1 cellular context compared by ENCODE assay signal in genomic region chr1:146409817-146410441, GRCh38.
TF ChIP-seq lines count a peak whose summit lies in the region.
"Not testable (repeated sequence)": the region's sequence is repeated elsewhere in the genome, so short reads cannot be mapped to it uniquely, and the experiment has no call there.

No MANE protein-coding gene starts in this region.

TF ChIP-seq in K562, 482 proteins besides CTCF, POLR2A, EP300 and RAD21 (continued from another document):
- peak; percentile 84; the same call in 1 of the 2 replicates for TF ChIP-seq E4F1 (CRISPR knock-in tag; IDR thresholded peaks at IDR 0.05; ENCODE audit: borderline replicate concordance)
- peak in 1 of 2 experiments; percentile 22; a peak in 1 of 4 replicates for TF ChIP-seq SIX5 (IDR thresholded peaks at IDR 0.05; ENCODE audit: borderline replicate concordance in 1 of 2, insufficient read depth in 1 of 2, low read depth in 1 of 2, low read length in 2 of 2)
- peak; percentile 58 for TF ChIP-seq TFE3 (CRISPR knock-in tag; IDR thresholded peaks at IDR 0.05)
- peak; percentile 99 for TF ChIP-seq ZBED1 (IDR thresholded peaks at IDR 0.05)
- peak; percentile 79 to 87 for TF ChIP-seq FOXK2 (conservative IDR thresholded peaks at IDR 0.05 in 1 of 2, IDR thresholded peaks at IDR 0.05 in 1 of 2; ENCODE audit: low read depth in 2 of 2)
- peak; percentile 88 to 90 for TF ChIP-seq MNT (conservative IDR thresholded peaks at IDR 0.05)
- peak; percentile 48; the same call in 1 of the 2 replicates for TF ChIP-seq ZNF398 (CRISPR knock-in tag; IDR thresholded peaks at IDR 0.05)
- peak; percentile 99 for TF ChIP-seq GTF2E2 (tag; IDR thresholded peaks at IDR 0.05)
- peak; percentile 95 for TF ChIP-seq ELK3 (CRISPR knock-in tag; IDR thresholded peaks at IDR 0.05)
- TF ChIP-seq ZFP1 (CRISPR knock-in tag; IDR thresholded peaks at IDR 0.05) = peak; percentile 83
- peak; percentile 96 for TF ChIP-seq POLR2AphosphoS5 (IDR thresholded peaks at IDR 0.05; ENCODE audit: control insufficient read depth, insufficient read depth, low read depth, low read length)
- peak; percentile 72; the same call in 1 of the 2 replicates for TF ChIP-seq MEF2A (IDR thresholded peaks at IDR 0.05; ENCODE audit: control insufficient read depth, low read depth, low read length)
- TF ChIP-seq MAZ (CRISPR knock-in tag; conservative IDR thresholded peaks at IDR 0.05 in 1 of 2, IDR thresholded peaks at IDR 0.05 in 1 of 2) = peak; percentile 78 to 99
- peak; percentile 83 for TF ChIP-seq NFIC (IDR thresholded peaks at IDR 0.05)
- peak; percentile 74 for TF ChIP-seq SOX6 (IDR thresholded peaks at IDR 0.05)
- TF ChIP-seq MYNN (IDR thresholded peaks at IDR 0.05) = peak; percentile 85; the same call in 1 of the 2 replicates
- not testable (repeated sequence) for TF ChIP-seq MYNN (CRISPR knock-in tag; IDR thresholded peaks at IDR 0.05); JUN (CRISPR knock-in tag; IDR thresholded peaks at IDR 0.05; ENCODE audit: borderline replicate concordance); ATF3 (IDR thresholded peaks at IDR 0.05)
- TF ChIP-seq DLX4 (CRISPR knock-in tag; IDR thresholded peaks at IDR 0.05) = peak; percentile 97
- TF ChIP-seq SMAD4 (CRISPR knock-in tag; conservative IDR thresholded peaks at IDR 0.05) = peak; percentile 62
- peak; percentile 43; the same call in 1 of the 2 replicates for TF ChIP-seq USF2 (CRISPR knock-in tag; IDR thresholded peaks at IDR 0.05)
- peak; percentile 82; the same call in 1 of the 2 replicates for TF ChIP-seq HMG20A (CRISPR knock-in tag; conservative IDR thresholded peaks at IDR 0.05)
- peak; percentile 99 for TF ChIP-seq KLF10 (CRISPR knock-in tag; IDR thresholded peaks at IDR 0.05)
- TF ChIP-seq ZNF589 (CRISPR knock-in tag; IDR thresholded peaks at IDR 0.05; ENCODE audit: low read depth) = peak; percentile 26; the same call in 1 of the 2 replicates
- TF ChIP-seq JUN (IDR thresholded peaks at IDR 0.05; ENCODE audit: borderline replicate concordance, low read depth, low read length) = peak; percentile 17; the same call in 1 of the 2 replicates
- TF ChIP-seq CTBP1 (IDR thresholded peaks at IDR 0.05; ENCODE audit: borderline replicate concordance) = peak; percentile 42; the same call in 1 of the 2 replicates
- peak; percentile 74 to 98; a peak in 3 of 4 replicates for TF ChIP-seq TEAD1 (CRISPR knock-in tag; IDR thresholded peaks at IDR 0.05)
- TF ChIP-seq ZNF696 (CRISPR knock-in tag; conservative IDR thresholded peaks at IDR 0.05) = peak; percentile 99
- TF ChIP-seq ATF3 (CRISPR knock-in tag; conservative IDR thresholded peaks at IDR 0.05) = peak; percentile 58; the same call in 1 of the 2 replicates
- TF ChIP-seq HMG20B (CRISPR knock-in tag; IDR thresholded peaks at IDR 0.05) = peak; percentile 98
- TF ChIP-seq MAX (CRISPR knock-in tag; IDR thresholded peaks at IDR 0.05) = peak; percentile 52; the same call in 1 of the 2 replicates
- peak; percentile 47 to 74; a peak in 3 of 4 replicates for TF ChIP-seq TRIM24 (IDR thresholded peaks at IDR 0.05)
- TF ChIP-seq NCOR1 (IDR thresholded peaks at IDR 0.05) = peak; percentile 96
- TF ChIP-seq ZBTB43 (CRISPR knock-in tag; IDR thresholded peaks at IDR 0.05) = 0 out of 2 replicates have a peak, but pooled peaks have one; percentile 52
- TF ChIP-seq LCOR (CRISPR knock-in tag; IDR thresholded peaks at IDR 0.05) = peak; percentile 75; the same call in 1 of the 2 replicates
- peak; percentile 95 for TF ChIP-seq ZNF561 (CRISPR knock-in tag; conservative IDR thresholded peaks at IDR 0.05)
- TF ChIP-seq HNRNPUL1 (IDR thresholded peaks at IDR 0.05; ENCODE audit: low read length) = peak; percentile 98
- TF ChIP-seq SP1 (CRISPR knock-in tag; IDR thresholded peaks at IDR 0.05) = peak; percentile 82; the same call in 1 of the 2 replicates
- TF ChIP-seq CC2D1A (IDR thresholded peaks at IDR 0.05) = 0 out of 2 replicates have a peak, but pooled peaks have one; percentile 42
- peak; percentile 99 for TF ChIP-seq THRAP3 (IDR thresholded peaks at IDR 0.05; ENCODE audit: borderline replicate concordance)
- peak; percentile 97 to 98 for TF ChIP-seq MLLT1 (IDR thresholded peaks at IDR 0.05)
- peak; percentile 75 for TF ChIP-seq DPF2 (IDR thresholded peaks at IDR 0.05)
- peak; percentile 54; the same call in 1 of the 2 replicates for TF ChIP-seq MTA3 (IDR thresholded peaks at IDR 0.05; ENCODE audit: borderline replicate concordance)
